11 cellular contexts compared by ENCODE assay signal in genomic region chr18:26479686-26480079, GRCh38.
A peak's percentile ranks its signal among the peaks of the same experiment; 100 is the strongest.
DNase-seq lines count a peak whose midpoint lies in the region; ATAC-seq and TF ChIP-seq lines count a peak whose summit lies in the region.
"Had no signal": no experiment of that assay in that cellular context is flagged by ENCODE, and none has a peak within 500 bp of the region (broad histone marks: within the 10 kb centered on the region; RNA-seq: fewer than 3 reads in every experiment).

No MANE protein-coding gene starts in this region.

- BruUV-seq in Calu3 (replicated peaks; lab: Mats Ljungman, UMichigan): no TSS peak

- H3K4me1 ChIP-seq in SJSA1 (replicated peaks) (peaks cover 51% of the 10 kb centered on the region), sigmoid colon (peaks cover 0 to 18% (median 11%) of the 10 kb centered on the region in 4 donors)
- no peaks in the 10 kb centered on the region for H3K4me1 ChIP-seq in CD8-positive, alpha-beta T cell (ENCODE audit: insufficient read depth, low read length)

- peaks cover 67% of the 10 kb centered on the region for H3K4me1 Mint-ChIP-seq in Calu3 (ENCODE audit: low read depth, unreplicated experiment)
- no peaks in the 10 kb centered on the region for H3K4me1 Mint-ChIP-seq in CD8-positive, alpha-beta T cell (ENCODE audit: low read depth)

- no peaks in the 10 kb centered on the region for H3K27me3 Mint-ChIP-seq in Calu3 (ENCODE audit: unreplicated experiment)
- H3K27me3 Mint-ChIP-seq in CD8-positive, alpha-beta T cell (ENCODE audit: low read depth): no peaks in the 10 kb centered on the region

- H3K4me3 ChIP-seq in SJSA1: no peak overlapping the region
- no peak overlapping the region for H3K4me3 ChIP-seq in fibroblast of the aortic adventitia (ENCODE audit: low read depth, low read length)
- H3K4me3 ChIP-seq in sigmoid colon: peak overlapping the region in 2 of 4 donors; percentile 11 to 14
- H3K4me3 ChIP-seq in CD8-positive, alpha-beta T cell (ENCODE audit: low read depth, low read length): no peak overlapping the region

- POLR2A ChIA-PET in CD8-positive, alpha-beta T cell (lab: Charles Lee): no interaction called here

- H3K27ac ChIP-seq in SJSA1 (peak overlapping the region; percentile 90), sigmoid colon (peak overlapping the region in 3 of 4 donors; percentile 56 to 63 (median 58))
- H3K27ac ChIP-seq in CD8-positive, alpha-beta T cell (ENCODE audit: low read depth, low read length): no peak overlapping the region

- H3K36me3 ChIP-seq in SJSA1: 0 out of 2 replicates have a peak, but pooled peaks cover 3% of the 10 kb centered on the region
- peaks cover 0 to 20% (median 0%) of the 10 kb centered on the region in 4 donors for H3K36me3 ChIP-seq in sigmoid colon
- H3K36me3 ChIP-seq in CD8-positive, alpha-beta T cell (ENCODE audit: insufficient read depth, low read length): no peaks in the 10 kb centered on the region

- intact Hi-C loops in Calu3 (cut with micrococcal nuclease; ENCODE audit: unreplicated experiment): loop anchor here (2.0 to 10.0 kb wide), 3 partner anchors 43 to 75 kb away; partner anchors contain the start of gene KCTD1
- intact Hi-C loops in sigmoid colon (cut with DNase I): no loop called here
- intact Hi-C loops in CD8-positive, alpha-beta T cell (cut with DNase I, micrococcal nuclease): no loop called here

- no peak for TF ChIP-seq EP300 in sigmoid colon (IDR thresholded peaks at IDR 0.05)

- no peak for TF ChIP-seq POLR2A in sigmoid colon (IDR thresholded peaks at IDR 0.05)

- H3K27me3 ChIP-seq in SJSA1 (replicated peaks): no peaks in the 10 kb centered on the region
- H3K27me3 ChIP-seq in sigmoid colon: no peaks in the 10 kb centered on the region
- H3K27me3 ChIP-seq in CD8-positive, alpha-beta T cell (ENCODE audit: insufficient read depth, low read length): no peaks in the 10 kb centered on the region

- 32 to 56% methylated on average over 6 of the region's 6 CpGs for WGBS in sigmoid colon, 2 donors

- CTCF ChIA-PET in Calu3 (lab: Charles Lee): interaction anchor here (0.7 to 2.2 kb wide), 3 partner anchors 9 to 69 kb away, joined by 3 to 21 read pairs (median 10); partner anchors contain the start of gene KCTD1
- CTCF ChIA-PET in CD8-positive, alpha-beta T cell (lab: Charles Lee): no interaction called here

- H3K36me3 Mint-ChIP-seq in Calu3 (ENCODE audit: insufficient read depth, unreplicated experiment): peaks cover 63% of the 10 kb centered on the region
- peaks cover 3% of the 10 kb centered on the region for H3K36me3 Mint-ChIP-seq in CD8-positive, alpha-beta T cell
- H3K36me3 Mint-ChIP-seq: CD14-positive monocyte had no signal

- TF ChIP-seq CTCF in Calu3 (IDR thresholded peaks at IDR 0.05; ENCODE audit: unreplicated experiment) (no peak), fibroblast of the aortic adventitia (IDR thresholded peaks at IDR 0.05; ENCODE audit: insufficient read depth, low read length) (no peak), sigmoid colon (IDR thresholded peaks at IDR 0.05) (no peak)
- no peak for TF ChIP-seq CTCF in CD8-positive, alpha-beta T cell (IDR thresholded peaks at IDR 0.05)

- H3K9me3 ChIP-seq in SJSA1 (replicated peaks): no peaks in the 10 kb centered on the region
- no peaks in the 10 kb centered on the region for H3K9me3 ChIP-seq in sigmoid colon
- no peaks in the 10 kb centered on the region for H3K9me3 ChIP-seq in CD8-positive, alpha-beta T cell (ENCODE audit: low read length)

- DNase-seq in Calu3: no peak
- no peak for DNase-seq in SJSA1 (ENCODE audit: low read depth in 1 of 2, low spot score in 2 of 2)
- peak; percentile 64 for DNase-seq in fibroblast of the aortic adventitia (ENCODE audit: low read depth)
- no peak for DNase-seq in sigmoid colon
- DNase-seq in activated effector memory CD4-positive, alpha-beta T cell treated with anti-CD3 and anti-CD28 coated beads, Interleukin-2, amount 50 U/mL, for 16 hours: no peak
- no peak for DNase-seq in CD8-positive, alpha-beta T cell
- DNase-seq: NCI-H1048, NCI-H345 had no signal

- H3K4me3 Mint-ChIP-seq in Calu3 (ENCODE audit: low read depth, unreplicated experiment): peak overlapping the region; percentile 47
- H3K4me3 Mint-ChIP-seq in CD8-positive, alpha-beta T cell: no peak overlapping the region
- H3K4me3 Mint-ChIP-seq: CD14-positive monocyte had no signal

- no peak for ATAC-seq in CD8-positive, alpha-beta T cell
- ATAC-seq in GM21619 (IDR thresholded peaks at IDR 0.05; ENCODE audit: unreplicated experiment): no peak
- ATAC-seq in HG03520 (IDR thresholded peaks at IDR 0.05; ENCODE audit: unreplicated experiment): no peak

- peak overlapping the region; percentile 99 for H3K27ac Mint-ChIP-seq in Calu3 (ENCODE audit: unreplicated experiment)
- H3K27ac Mint-ChIP-seq in CD8-positive, alpha-beta T cell: no peak overlapping the region
- H3K27ac Mint-ChIP-seq: CD14-positive monocyte had no signal

- no peaks in the 10 kb centered on the region for H3K9me3 Mint-ChIP-seq in Calu3 (ENCODE audit: low read depth, unreplicated experiment)
- H3K9me3 Mint-ChIP-seq in CD8-positive, alpha-beta T cell: no peaks in the 10 kb centered on the region
